Comparison of ENCODE assay signal across 25 cellular contexts in genomic region chr2:99989905-99990304, GRCh38.
"Had no signal": no experiment of that assay in that cellular context is flagged by ENCODE, and none has a peak within 500 bp of the region (broad histone marks: within the 10 kb centered on the region; RNA-seq: fewer than 3 reads in every experiment).

No MANE protein-coding gene starts in this region.

- ATAC-seq: psoas muscle; right cardiac atrium; right lobe of liver; stimulated activated effector memory CD8-positive, alpha-beta T cell treated with anti-CD3 and anti-CD28 coated beads, Interleukin-12 subunit alpha, Interleukin-12 subunit beta, amount 100 ng/mL, for 72 hours; stimulated activated naive B cell treated with anti-CD40 and anti-IgM and Interleukin-4, amounts not matched to agents 10 μg/mL and 1 μg/mL and 100 μg/mL, for 72 hours had no signal

- H3K4me1 ChIP-seq: parathyroid adenoma, right lobe of liver, thyroid gland, tibial nerve, upper lobe of left lung, vagina had no signal

- H3K36me3 ChIP-seq: neural progenitor cell, ovary, right lobe of liver, sigmoid colon, thoracic aorta, thyroid gland, tibial nerve, vagina had no signal

- H3K4me3 ChIP-seq: neural progenitor cell, ovary, psoas muscle, right lobe of liver, sigmoid colon, stomach, thoracic aorta, thyroid gland, tibial nerve, upper lobe of left lung, vagina had no signal

- H3K9ac ChIP-seq: neural progenitor cell, parathyroid adenoma had no signal

- H3K9me3 ChIP-seq: ovary, psoas muscle, right lobe of liver, sigmoid colon, stomach, thoracic aorta, thyroid gland, tibial nerve, upper lobe of left lung, vagina had no signal

- DNase-seq: occipital lobe; ovary; posterior cingulate gyrus; psoas muscle; right cardiac atrium; right lobe of liver; sigmoid colon; small intestine; stimulated activated CD4-positive, alpha-beta T cell treated with anti-CD3 and anti-CD28 coated beads, Interleukin-15, amount 100 ng/mL, for 24 hours; stimulated activated CD4-positive, alpha-beta T cell treated with anti-CD3 and anti-CD28 coated beads, Interleukin-2, amount 100 ng/mL, for 24 hours; stimulated activated CD4-positive, alpha-beta T cell treated with anti-CD3 and anti-CD28 coated beads, Interleukin-2, amount 100 ng/mL, for 48 hours; stimulated activated CD4-positive, alpha-beta T cell treated with anti-CD3 and anti-CD28 coated beads, Interleukin-4, amount 100 ng/mL, for 24 hours; stimulated activated naive B cell treated with anti-CD40 and anti-IgM and Interleukin-4, amounts not matched to agents 10 μg/mL and 1 μg/mL and 100 μg/mL, for 72 hours; stimulated activated naive CD4-positive, alpha-beta T cell treated with Interleukin-2 at 50 U/mL for 16 hours; stomach; thyroid gland; trophoblast cell; upper lobe of left lung had no signal

- H2AFZ ChIP-seq: neural progenitor cell, parathyroid adenoma had no signal

- H3K79me2 ChIP-seq: parathyroid adenoma had no signal

- FAIRE-seq: small intestine, urothelium cell line had no signal

- H3K27me3 ChIP-seq: neural progenitor cell, ovary, right lobe of liver, sigmoid colon, stomach, thyroid gland, tibial nerve, upper lobe of left lung, vagina had no signal

- H3K4me2 ChIP-seq: neural progenitor cell had no signal

- H3K27ac ChIP-seq: neural progenitor cell, ovary, parathyroid adenoma, psoas muscle, right lobe of liver, sigmoid colon, stomach, thoracic aorta, thyroid gland, tibial nerve, upper lobe of left lung, vagina had no signal
